Comparison of ENCODE assay signal across 8 cellular contexts in the genomic region with DNA sequence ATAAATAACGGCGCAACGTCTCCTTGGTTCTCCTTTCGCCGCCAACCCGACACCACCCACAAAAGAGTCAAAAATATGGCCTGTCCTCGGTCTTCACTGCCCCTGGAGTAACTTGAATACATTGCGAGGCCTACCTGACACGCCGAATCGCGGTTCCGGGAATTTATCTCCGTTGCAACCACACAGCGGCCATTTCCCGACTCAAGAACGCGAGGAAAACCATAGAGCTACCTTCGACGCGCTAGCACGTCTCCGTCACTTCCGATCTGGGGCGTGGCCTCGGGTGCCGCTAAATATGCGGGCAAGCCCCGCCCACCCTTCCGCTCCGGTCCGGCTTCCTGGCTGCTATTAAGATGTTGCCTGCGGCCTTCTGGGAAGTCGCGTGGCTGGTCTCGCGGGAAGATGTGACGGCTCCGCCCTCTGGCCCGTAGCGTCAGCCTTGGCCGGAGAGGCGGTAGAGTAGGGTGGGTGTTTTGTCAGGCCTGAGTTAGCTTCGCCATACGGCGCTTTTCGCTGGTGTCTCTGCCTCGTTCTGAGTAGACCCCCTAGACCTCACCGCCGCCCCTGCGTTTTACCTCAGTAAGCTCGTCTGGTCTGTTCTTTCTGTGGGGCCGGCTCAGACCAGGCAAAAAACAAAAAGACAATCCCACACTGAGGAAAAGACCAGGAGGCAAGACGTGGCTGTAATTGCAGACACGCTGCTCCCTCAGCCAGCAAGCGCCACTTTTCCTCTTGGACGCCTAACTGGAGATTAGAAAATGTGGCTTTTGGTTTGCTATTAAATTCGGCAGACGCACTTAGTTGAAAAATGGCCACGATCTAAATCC. TPM values are rescaled to one million over a fixed set of nuclear protein-coding genes. Genes with fewer than 3 reads are reported as not detected.
DNase-seq lines count a peak whose midpoint lies in the region; ATAC-seq and TF ChIP-seq lines count a peak whose summit lies in the region.

A gene with protein sequence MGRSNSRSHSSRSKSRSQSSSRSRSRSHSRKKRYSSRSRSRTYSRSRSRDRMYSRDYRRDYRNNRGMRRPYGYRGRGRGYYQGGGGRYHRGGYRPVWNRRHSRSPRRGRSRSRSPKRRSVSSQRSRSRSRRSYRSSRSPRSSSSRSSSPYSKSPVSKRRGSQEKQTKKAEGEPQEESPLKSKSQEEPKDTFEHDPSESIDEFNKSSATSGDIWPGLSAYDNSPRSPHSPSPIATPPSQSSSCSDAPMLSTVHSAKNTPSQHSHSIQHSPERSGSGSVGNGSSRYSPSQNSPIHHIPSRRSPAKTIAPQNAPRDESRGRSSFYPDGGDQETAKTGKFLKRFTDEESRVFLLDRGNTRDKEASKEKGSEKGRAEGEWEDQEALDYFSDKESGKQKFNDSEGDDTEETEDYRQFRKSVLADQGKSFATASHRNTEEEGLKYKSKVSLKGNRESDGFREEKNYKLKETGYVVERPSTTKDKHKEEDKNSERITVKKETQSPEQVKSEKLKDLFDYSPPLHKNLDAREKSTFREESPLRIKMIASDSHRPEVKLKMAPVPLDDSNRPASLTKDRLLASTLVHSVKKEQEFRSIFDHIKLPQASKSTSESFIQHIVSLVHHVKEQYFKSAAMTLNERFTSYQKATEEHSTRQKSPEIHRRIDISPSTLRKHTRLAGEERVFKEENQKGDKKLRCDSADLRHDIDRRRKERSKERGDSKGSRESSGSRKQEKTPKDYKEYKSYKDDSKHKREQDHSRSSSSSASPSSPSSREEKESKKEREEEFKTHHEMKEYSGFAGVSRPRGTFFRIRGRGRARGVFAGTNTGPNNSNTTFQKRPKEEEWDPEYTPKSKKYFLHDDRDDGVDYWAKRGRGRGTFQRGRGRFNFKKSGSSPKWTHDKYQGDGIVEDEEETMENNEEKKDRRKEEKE (minus strand): TSS at position 268 of the 827 bp plus-strand sequence. CDS start 9,980 bp downstream, outside the sequence.

- peaks cover 2% of the 10 kb centered on the region; the same call in 1 of the 2 replicates for H4K20me1 ChIP-seq in OCI-LY1 (ENCODE audit: insufficient read depth, low read length)

- WGBS in HUES64 = under 1% methylated on average over 60 of the region's 60 CpGs

- H3K27ac Mint-ChIP-seq in Calu3 (ENCODE audit: unreplicated experiment) = peak within 1 kb of the TSS; percentile 100

- no peak for TF ChIP-seq CTCF in Calu3 (IDR thresholded peaks at IDR 0.05; ENCODE audit: unreplicated experiment)
- no peak for TF ChIP-seq CTCF in OCI-LY1 (IDR thresholded peaks at IDR 0.05; ENCODE audit: low read length)

- BruUV-seq in Calu3 (replicated peaks; lab: Mats Ljungman, UMichigan) = no TSS peak

- H3K36me3 ChIP-seq in HUES64 (ENCODE audit: insufficient read depth, low read length) (no peaks in the 10 kb centered on the region), OCI-LY1 (ENCODE audit: insufficient read depth, low read length) (peaks cover 33% of the 10 kb centered on the region)

- H3K27me3 Mint-ChIP-seq in Calu3 (ENCODE audit: unreplicated experiment) = no peaks in the 10 kb centered on the region

- DNase-seq in Calu3 = peak; percentile 97
- DNase-seq in activated CD8-positive, alpha-beta memory T cell treated with anti-CD3 and anti-CD28 coated beads, Interleukin-2, amount 50 U/mL, for 4 hours = peak; percentile 100
- DNase-seq in mesenteric fat pad (ENCODE audit: low spot score) = peak; percentile 99
- DNase-seq in stimulated activated CD8-positive, alpha-beta memory T cell treated with anti-CD3 and anti-CD28 coated beads, Interleukin-15, amount 100 ng/mL, for 24 hours (ENCODE audit: low read depth) = peak; percentile 97

- H3K4me1 ChIP-seq in HUES64 (ENCODE audit: insufficient read depth, low read length) = peaks cover 15% of the 10 kb centered on the region
- H3K4me1 ChIP-seq in OCI-LY1 (ENCODE audit: insufficient read depth, low read length, severe bottlenecking) = peaks cover 52% of the 10 kb centered on the region

- H3K4me3 Mint-ChIP-seq in Calu3 (ENCODE audit: low read depth, unreplicated experiment) = peak within 1 kb of the TSS; percentile 89

- intact Hi-C loops in Calu3 (cut with micrococcal nuclease; ENCODE audit: unreplicated experiment) = no loop called here

- CTCF ChIA-PET in Calu3 (lab: Charles Lee) = interaction anchor here (0.6 to 2.1 kb wide), 4 partner anchors 16 to 722 kb away, joined by 3 to 7 read pairs (median 3); a partner anchor contains a TSS

- peak within 1 kb of the TSS; percentile 99 for H3K27ac ChIP-seq in HUES64 (ENCODE audit: low read depth, low read length)
- peak within 1 kb of the TSS; percentile 97 for H3K27ac ChIP-seq in OCI-LY1 (ENCODE audit: low read depth, low read length, poor library complexity, severe bottlenecking)

- H3F3A ChIP-seq in OCI-LY1 (ENCODE audit: insufficient read depth, low read length) = no peaks in the 10 kb centered on the region

- H3K4me1 Mint-ChIP-seq in Calu3 (ENCODE audit: low read depth, unreplicated experiment) = peaks cover 6% of the 10 kb centered on the region

- no peaks in the 10 kb centered on the region for H3K9me3 Mint-ChIP-seq in Calu3 (ENCODE audit: low read depth, unreplicated experiment)

- no peaks in the 10 kb centered on the region for H3K9me2 ChIP-seq in OCI-LY1 (ENCODE audit: low read depth, low read length)

- no peaks in the 10 kb centered on the region for H3K27me3 ChIP-seq in HUES64 (ENCODE audit: insufficient read depth, low read length)
- H3K27me3 ChIP-seq in OCI-LY1 (ENCODE audit: insufficient read depth, low read length) = no peaks in the 10 kb centered on the region

- H2AFZ ChIP-seq in OCI-LY1 (ENCODE audit: low read length) = peak within 1 kb of the TSS; percentile 37

- H3K9me3 ChIP-seq in HUES64 (ENCODE audit: insufficient read depth, low read depth, low read length) = no peaks in the 10 kb centered on the region
- no peaks in the 10 kb centered on the region for H3K9me3 ChIP-seq in OCI-LY1 (ENCODE audit: low read length)

- peak; percentile 91 for ATAC-seq in GM21447 (IDR thresholded peaks at IDR 0.05; ENCODE audit: unreplicated experiment)

- H3K9ac ChIP-seq in HUES64 (ENCODE audit: low read depth, low read length) (peak within 1 kb of the TSS; percentile 100), OCI-LY1 (ENCODE audit: low read length) (peak within 1 kb of the TSS; percentile 99)

- H3K4me2 ChIP-seq in OCI-LY1 (ENCODE audit: low read length) = peak within 1 kb of the TSS; percentile 85

- H3K4me3 ChIP-seq in HUES64 (ENCODE audit: low read length) (peak within 1 kb of the TSS; percentile 99), OCI-LY1 (ENCODE audit: low read depth, low read length, poor library complexity, severe bottlenecking) (peak within 1 kb of the TSS; percentile 89)

- H3K36me3 Mint-ChIP-seq in Calu3 (ENCODE audit: insufficient read depth, unreplicated experiment) = peaks cover 43% of the 10 kb centered on the region

- H3K79me2 ChIP-seq in OCI-LY1 (ENCODE audit: insufficient read depth, low read length) = peaks cover 43% of the 10 kb centered on the region

- in situ Hi-C loops in endometrial microvascular endothelial cells (cut with HindIII; ENCODE audit: inconsistent ontology term, low pct_unique_long_range_greater_than_20kb, low sequenced_read_pairs) = no loop called here

RNA-seq across cellular contexts. Expression of the gene that starts here (rescaled TPM):
- total RNA-seq in Calu3 (2022) = 139 and 154 TPM in 2 replicates
- polyA plus RNA-seq in HUES64 (2013, experiment 1 of 2) = 168 TPM
- 151 TPM for polyA plus RNA-seq in HUES64 (2013, experiment 2 of 2)
- 86.4 TPM for total RNA-seq in endometrial microvascular endothelial cells (ENCODE audit: inconsistent ontology term)
- total RNA-seq in mesenteric fat pad = 117 TPM

Comparison
In these comparisons a context has a peak if more than half of its experiments do, and no peak if none do; other contexts are left out.
1. Peak in every context shown above with its lines: DNase-seq, ATAC-seq, H3K4me3 ChIP-seq and H3K27ac ChIP-seq.